8 cellular contexts compared by ENCODE assay signal in the genomic region with DNA sequence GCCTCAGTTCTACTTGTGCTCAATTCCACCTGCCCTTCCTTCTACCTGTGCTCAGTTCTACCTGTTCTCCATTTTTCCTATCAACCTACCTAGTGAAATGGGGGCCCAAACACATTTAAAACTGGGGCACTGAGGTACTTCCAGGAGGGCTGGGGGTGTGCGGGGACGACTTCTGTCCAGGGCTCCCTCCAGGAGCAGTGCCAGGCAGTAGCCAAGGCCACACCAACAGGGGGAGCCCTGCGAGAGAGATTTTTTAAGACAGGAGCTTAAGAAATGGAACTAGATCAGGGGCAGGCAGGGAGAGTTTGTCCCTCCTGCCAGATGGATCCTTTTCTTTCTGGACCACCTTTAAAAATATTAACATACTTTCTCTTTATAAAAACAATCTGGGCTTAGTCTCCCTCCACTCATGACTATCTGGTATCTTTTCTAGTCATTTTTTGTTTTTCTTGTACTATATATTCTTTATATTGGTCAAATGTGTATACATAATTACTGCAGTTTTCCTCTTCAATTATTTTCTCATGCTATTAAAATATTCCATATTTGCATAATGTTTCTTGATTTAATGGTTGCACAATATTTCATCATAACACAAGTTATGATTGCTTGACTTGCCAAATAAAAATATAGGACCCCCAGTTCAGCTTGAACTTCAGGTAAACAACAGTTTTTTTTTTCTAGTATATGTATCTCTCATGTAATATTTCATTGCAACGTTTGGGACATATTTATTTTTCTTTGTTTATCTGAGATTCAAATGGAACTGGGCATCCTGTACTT. TPM values are rescaled to one million over a fixed set of nuclear protein-coding genes. Genes with fewer than 3 reads are reported as not detected.
DNase-seq lines count a peak whose midpoint lies in the region; ATAC-seq and TF ChIP-seq lines count a peak whose summit lies in the region.

No MANE protein-coding gene starts in this region.

- no peak overlapping the region for H3K4me3 ChIP-seq in right atrium auricular region
- no peak overlapping the region for H3K4me3 ChIP-seq in tibial nerve

- no peak for ATAC-seq in activated CD8-positive, alpha-beta T cell treated with anti-CD3 and anti-CD28 coated beads for 36 hours
- ATAC-seq in GM19035 (IDR thresholded peaks at IDR 0.05; ENCODE audit: unreplicated experiment) (no peak), GM21360 (IDR thresholded peaks at IDR 0.05; ENCODE audit: unreplicated experiment) (no peak)

- H3K27me3 Mint-ChIP-seq in activated CD8-positive, alpha-beta T cell treated with anti-CD3 and anti-CD28 coated beads for 36 hours, result peaks cover 3% of the 10 kb centered on the region

- intact Hi-C loops in activated CD8-positive, alpha-beta T cell treated with anti-CD3 and anti-CD28 coated beads for 36 hours (cut with micrococcal nuclease), result no loop called here

- no peak overlapping the region for H3K27ac Mint-ChIP-seq in activated CD8-positive, alpha-beta T cell treated with anti-CD3 and anti-CD28 coated beads for 36 hours

- POLR2A ChIA-PET in activated CD8-positive, alpha-beta T cell treated with anti-CD3 and anti-CD28 coated beads for 36 hours (lab: Charles Lee), result no interaction called here

- H3K4me1 Mint-ChIP-seq in activated CD8-positive, alpha-beta T cell treated with anti-CD3 and anti-CD28 coated beads for 36 hours (ENCODE audit: low read depth), result no peaks in the 10 kb centered on the region

- no peaks in the 10 kb centered on the region for H3K36me3 Mint-ChIP-seq in activated CD8-positive, alpha-beta T cell treated with anti-CD3 and anti-CD28 coated beads for 36 hours (ENCODE audit: low read depth)

- H3K9me3 ChIP-seq in right atrium auricular region, result no peaks in the 10 kb centered on the region
- H3K9me3 ChIP-seq in tibial nerve, result no peaks in the 10 kb centered on the region

- no peaks in the 10 kb centered on the region for H3K9me3 Mint-ChIP-seq in activated CD8-positive, alpha-beta T cell treated with anti-CD3 and anti-CD28 coated beads for 36 hours

- DNase-seq in DMS53 treated with DMSO at 0.1 percent for 48 hours (lab: John Stamatoyannopoulos, UW; ENCODE audit: unreplicated experiment), result peak; percentile 5
- peak; percentile 28 for DNase-seq in LHCN-M2 (ENCODE audit: low read depth)
- DNase-seq in activated CD8-positive, alpha-beta T cell treated with anti-CD3 and anti-CD28 coated beads for 36 hours, result peak; percentile 60
- no peak for DNase-seq in right atrium auricular region (ENCODE audit: low spot score)
- DNase-seq in stimulated activated CD4-positive, alpha-beta T cell treated with anti-CD3 and anti-CD28 coated beads, Interleukin-2, amount 100 ng/mL, for 48 hours, result peak; percentile 18 to 23
- DNase-seq in tibial nerve (ENCODE audit: low spot score in 2 of 2), result no peak

- CTCF ChIA-PET in activated CD8-positive, alpha-beta T cell treated with anti-CD3 and anti-CD28 coated beads for 36 hours (lab: Charles Lee), result interaction anchor here (0.6 to 1.1 kb wide), 3 partner anchors 10 to 111 kb away, joined by 3 read pairs; no protein-coding TSS in a partner anchor

- H3K36me3 ChIP-seq in right atrium auricular region (no peaks in the 10 kb centered on the region), tibial nerve (peaks cover 0 to 15% (median 5%) of the 10 kb centered on the region in 3 donors)

- H3K4me3 Mint-ChIP-seq in activated CD8-positive, alpha-beta T cell treated with anti-CD3 and anti-CD28 coated beads for 36 hours, result no peak overlapping the region

- H3K27ac ChIP-seq in right atrium auricular region (no peak overlapping the region), tibial nerve (no peak overlapping the region)

- 39 to 51% methylated on average over 4 of the region's 4 CpGs for WGBS in tibial nerve, 2 donors

- no peak for TF ChIP-seq EP300 in tibial nerve (IDR thresholded peaks at IDR 0.05)

- TF ChIP-seq CTCF in activated CD8-positive, alpha-beta T cell treated with anti-CD3 and anti-CD28 coated beads for 36 hours (IDR thresholded peaks at IDR 0.05), result peak; percentile 53
- TF ChIP-seq CTCF in right atrium auricular region (IDR thresholded peaks at IDR 0.05) (peak; percentile 14 to 54), tibial nerve (IDR thresholded peaks at IDR 0.05) (peak in 2 of 5 experiments; percentile 13 to 15)

- H3K27me3 ChIP-seq in right atrium auricular region, result no peaks in the 10 kb centered on the region
- H3K27me3 ChIP-seq in tibial nerve, result no peaks in the 10 kb centered on the region

- no peak for TF ChIP-seq POLR2A in tibial nerve (IDR thresholded peaks at IDR 0.05)

- H3K4me1 ChIP-seq in right atrium auricular region (no peaks in the 10 kb centered on the region), tibial nerve (no peaks in the 10 kb centered on the region)

RNA-seq across cellular contexts. Expression of a gene that starts 47.3 kb away (rescaled TPM):
- total RNA-seq in LHCN-M2 (2014; rRNA removed) (1.7 and 3.3 TPM in 2 replicates), right atrium auricular region (under 1 TPM in 1 of 2 donors, not detected in 1; 0.11 TPM), tibial nerve (under 1 TPM in 3 of 4 donors, not detected in 1; 0.21 to 0.98 (median 0.30) TPM)
- 0.26 TPM for polyA plus RNA-seq in LHCN-M2 (2012)
- not detected for total RNA-seq in activated CD8-positive, alpha-beta T cell treated with anti-CD3 and anti-CD28 coated beads for 36 hours

Comparison
In these comparisons a context has a peak if more than half of its experiments do, and no peak if none do; other contexts are left out.
1. DNase-seq: peak in DMS53 treated with DMSO at 0.1 percent for 48 hours (single experiment), LHCN-M2 (single experiment), activated CD8-positive, alpha-beta T cell treated with anti-CD3 and anti-CD28 coated beads for 36 hours (single experiment) and stimulated activated CD4-positive, alpha-beta T cell treated with anti-CD3 and anti-CD28 coated beads, Interleukin-2, amount 100 ng/mL, for 48 hours (2 of 2); none in right atrium auricular region (single experiment) and tibial nerve (0 of 2).